ENCODE assay signal across 8 cellular contexts in genomic region chr4:1010522-1011021, GRCh38. TPM values are rescaled to one million over a fixed set of nuclear protein-coding genes. Genes with fewer than 3 reads are reported as not detected.
A peak's percentile ranks its signal among the peaks of the same experiment; 100 is the strongest.
DNase-seq lines count a peak whose midpoint lies in the region; TF ChIP-seq lines count a peak whose summit lies in the region.

No MANE protein-coding gene starts in this region.

- H3K27ac ChIP-seq in mesendoderm (ENCODE audit: low read depth, low read length), result no peak overlapping the region

- H3K4ac ChIP-seq in mesendoderm (ENCODE audit: low read depth, low read length), result no peak overlapping the region

- no peak overlapping the region for H3K9ac ChIP-seq in mesendoderm (ENCODE audit: low read length)

- no peaks in the 10 kb centered on the region for H3K4me1 ChIP-seq in mesendoderm (ENCODE audit: control insufficient read depth, low read depth, low read length)

- no peak overlapping the region for H3K23ac ChIP-seq in mesendoderm (ENCODE audit: low read length)

- no peaks in the 10 kb centered on the region for H3K36me3 ChIP-seq in mesendoderm (ENCODE audit: control insufficient read depth, insufficient read depth, low read length)

- H3K4me3 ChIP-seq in LNCaP clone FGC (ENCODE audit: low read depth, low read length) (peak overlapping the region; percentile 59), mesendoderm (ENCODE audit: low read length) (no peak overlapping the region)

- peaks cover 19% of the 10 kb centered on the region for H3K27me3 ChIP-seq in mesendoderm (ENCODE audit: insufficient read depth, low read length, poor library complexity)

- peak overlapping the region; percentile 29 for H3K18ac ChIP-seq in mesendoderm (ENCODE audit: low read length)

- H2BK120ac ChIP-seq in mesendoderm (ENCODE audit: low read depth, low read length), result no peak overlapping the region

- WGBS in mesendoderm (ENCODE audit: extremely low coverage, insufficient coverage, low lambda C conversion rate), result no CpG with 5 or more reads among the region's 28 CpGs

- peak overlapping the region; percentile 73 for H3K4me3 Mint-ChIP-seq in chondrocyte (ENCODE audit: unreplicated experiment)

- H3K9me3 Mint-ChIP-seq in chondrocyte (ENCODE audit: low read depth), result peaks cover 3% of the 10 kb centered on the region

- peak overlapping the region; percentile 91 for H3K27ac Mint-ChIP-seq in chondrocyte (ENCODE audit: unreplicated experiment)

- no peak overlapping the region for H2BK5ac ChIP-seq in mesendoderm (ENCODE audit: low read length)

- H3K79me1 ChIP-seq in mesendoderm (ENCODE audit: low read length), result no peaks in the 10 kb centered on the region

- H3K56ac ChIP-seq in mesendoderm (ENCODE audit: low read length), result no peak overlapping the region

- H3K27me3 Mint-ChIP-seq in chondrocyte (ENCODE audit: low read depth), result peaks cover 7% of the 10 kb centered on the region

- DNase-seq in GM04503 (ENCODE audit: low read depth) (peak; percentile 56), LNCaP clone FGC (ENCODE audit: low read depth) (no peak), chondrocyte (ENCODE audit: low spot score) (no peak), mesendoderm (peak; percentile 59), putamen (ENCODE audit: low spot score) (no peak), DMS79 treated with DMSO at 0.1 percent for 48 hours (lab: John Stamatoyannopoulos, UW) (no peak)
- peak; percentile 37 for DNase-seq in activated CD4-positive, alpha-beta T cell treated with anti-CD3 and anti-CD28 coated beads for 1 hour
- peak; percentile 54 for DNase-seq in stimulated activated CD8-positive, alpha-beta memory T cell treated with anti-CD3 and anti-CD28 coated beads, Interleukin-4, amount 100 ng/mL, for 24 hours (ENCODE audit: low read depth)

- H3K36me3 Mint-ChIP-seq in chondrocyte (ENCODE audit: low read depth), result peaks cover 4% of the 10 kb centered on the region

- no peak overlapping the region for H2BK15ac ChIP-seq in mesendoderm (replicated peaks; ENCODE audit: low read depth)

- no peak overlapping the region for H4K5ac ChIP-seq in mesendoderm (ENCODE audit: low read length)

- no peak overlapping the region for H4K8ac ChIP-seq in mesendoderm (ENCODE audit: low read depth, low read length)

- no peaks in the 10 kb centered on the region for H3K79me2 ChIP-seq in mesendoderm (ENCODE audit: control insufficient read depth, insufficient read depth, low read length)

- H2AK5ac ChIP-seq in mesendoderm (ENCODE audit: low read length), result no peak overlapping the region

- H3K4me2 ChIP-seq in mesendoderm (ENCODE audit: low read length), result no peak overlapping the region

- peaks cover 14% of the 10 kb centered on the region for H3K4me1 Mint-ChIP-seq in chondrocyte (ENCODE audit: low read depth)

- no peak for TF ChIP-seq CTCF in LNCaP clone FGC (IDR thresholded peaks at IDR 0.05; ENCODE audit: control insufficient read depth, extremely low read depth, insufficient read depth)
- no peak for TF ChIP-seq CTCF in chondrocyte (IDR thresholded peaks at IDR 0.05)

RNA-seq across cellular contexts. Expression of gene FGFRL1, which starts 0.9 kb away (rescaled TPM):
- total RNA-seq in chondrocyte, result 70.4 to 76.3 TPM (median 75.7 TPM) in 3 replicates
- polyA plus RNA-seq in mesendoderm (2013, experiment 1 of 2), result 10.8 TPM
- polyA plus RNA-seq in mesendoderm (2013, experiment 2 of 2), result 11.3 TPM

RNA-seq across cellular contexts. Expression of gene SLC26A1, which starts 17.4 kb away (rescaled TPM):
- 0.72 to 1.6 TPM (median 0.75 TPM) in 3 replicates for total RNA-seq in chondrocyte
- 0.01 TPM for polyA plus RNA-seq in mesendoderm (2013, experiment 1 of 2)
- polyA plus RNA-seq in mesendoderm (2013, experiment 2 of 2), result 0.01 TPM

RNA-seq across cellular contexts. Expression of gene IDUA, which starts 23.7 kb away (rescaled TPM):
- total RNA-seq in chondrocyte, result 42.6 to 53.0 TPM (median 46.0 TPM) in 3 replicates
- 0.35 TPM for polyA plus RNA-seq in mesendoderm (2013, experiment 1 of 2)
- 0.21 TPM for polyA plus RNA-seq in mesendoderm (2013, experiment 2 of 2)

RNA-seq across cellular contexts. Expression of gene DGKQ, which starts 37.2 kb away (rescaled TPM):
- 15.4 to 18.6 TPM (median 17.2 TPM) in 3 replicates for total RNA-seq in chondrocyte
- 1.9 TPM for polyA plus RNA-seq in mesendoderm (2013, experiment 1 of 2)
- 1.7 TPM for polyA plus RNA-seq in mesendoderm (2013, experiment 2 of 2)

Comparison
In these comparisons a context has a peak if more than half of its experiments do, and no peak if none do; other contexts are left out.
1. DNase-seq: peak in GM04503 (single experiment), activated CD4-positive, alpha-beta T cell treated with anti-CD3 and anti-CD28 coated beads for 1 hour (single experiment), mesendoderm (single experiment) and stimulated activated CD8-positive, alpha-beta memory T cell treated with anti-CD3 and anti-CD28 coated beads, Interleukin-4, amount 100 ng/mL, for 24 hours (single experiment); none in LNCaP clone FGC (single experiment), chondrocyte (single experiment), putamen (single experiment) and DMS79 treated with DMSO at 0.1 percent for 48 hours (single experiment).